29 cellular contexts compared by ENCODE assay signal in genomic region chr18:57794951-57795728, GRCh38. TPM values are rescaled to one million over a fixed set of nuclear protein-coding genes. Genes with fewer than 3 reads are reported as not detected.
DNase-seq lines count a peak whose midpoint lies in the region; ATAC-seq, FAIRE-seq and TF ChIP-seq lines count a peak whose summit lies in the region.
"Had no signal": no experiment of that assay in that cellular context is flagged by ENCODE, and none has a peak within 500 bp of the region (broad histone marks: within the 10 kb centered on the region; RNA-seq: fewer than 3 reads in every experiment).

No MANE protein-coding gene starts in this region.

- H3K79me2 ChIP-seq in Karpas-422 (ENCODE audit: low read length): no peaks in the 10 kb centered on the region

- no peak overlapping the region for H3K4me3 Mint-ChIP-seq in progenitor cell of endocrine pancreas (ENCODE audit: low read depth)
- no peak overlapping the region for H3K4me3 Mint-ChIP-seq in activated CD8-positive, alpha-beta T cell treated with anti-CD3 and anti-CD28 coated beads for 36 hours
- H3K4me3 Mint-ChIP-seq: activated CD4-positive, alpha-beta memory T cell treated with anti-CD3 and anti-CD28 coated beads for 36 hours; activated naive CD8-positive, alpha-beta T cell treated with anti-CD3 and anti-CD28 coated beads, Interleukin-2, amount 50 U/mL, for 24 hours; B cell; CD8-positive, alpha-beta T cell; H9; stimulated activated effector memory CD8-positive, alpha-beta T cell treated with anti-CD3 and anti-CD28 coated beads, Interleukin-12 subunit alpha, Interleukin-12 subunit beta, amount 100 ng/mL, for 72 hours; T-helper 1 cell treated with Interleukin-12 subunit alpha and Interleukin-12 subunit beta and Interleukin-4 antibody, amounts not matched to agents 30 μg/mL and 1 μg/mL, for 36 hours had no signal

- H3K9ac ChIP-seq in Karpas-422 (ENCODE audit: low read length) (no peak overlapping the region), colonic mucosa (ENCODE audit: low read depth in 2 of 2, low read length in 2 of 2) (peak overlapping the region in 1 of 2 donors; percentile 31)

- no peaks in the 10 kb centered on the region for H3K9me2 ChIP-seq in Karpas-422 (replicated peaks; ENCODE audit: insufficient read depth, low read length)

- H4K20me1 ChIP-seq in Karpas-422 (ENCODE audit: insufficient read depth, low read depth, low read length): no peaks in the 10 kb centered on the region

- POLR2A ChIA-PET in activated CD8-positive, alpha-beta T cell treated with anti-CD3 and anti-CD28 coated beads for 36 hours (lab: Charles Lee): no interaction called here

- H3K9me3 ChIP-seq in Karpas-422 (ENCODE audit: low read length): no peaks in the 10 kb centered on the region
- no peaks in the 10 kb centered on the region for H3K9me3 ChIP-seq in colonic mucosa
- H3K9me3 ChIP-seq: gastroesophageal sphincter, left lung, upper lobe of right lung had no signal

- H3K36me3 Mint-ChIP-seq in progenitor cell of endocrine pancreas (ENCODE audit: insufficient read depth): peaks cover 2% of the 10 kb centered on the region
- H3K36me3 Mint-ChIP-seq in activated CD8-positive, alpha-beta T cell treated with anti-CD3 and anti-CD28 coated beads for 36 hours (ENCODE audit: low read depth): no peaks in the 10 kb centered on the region
- H3K36me3 Mint-ChIP-seq: activated CD4-positive, alpha-beta memory T cell treated with anti-CD3 and anti-CD28 coated beads for 36 hours; CD8-positive, alpha-beta T cell; stimulated activated effector memory CD8-positive, alpha-beta T cell treated with anti-CD3 and anti-CD28 coated beads, Interleukin-12 subunit alpha, Interleukin-12 subunit beta, amount 100 ng/mL, for 72 hours had no signal

- peak overlapping the region; percentile 62 for H3K27ac Mint-ChIP-seq in progenitor cell of endocrine pancreas
- H3K27ac Mint-ChIP-seq in activated CD8-positive, alpha-beta T cell treated with anti-CD3 and anti-CD28 coated beads for 36 hours: no peak overlapping the region
- H3K27ac Mint-ChIP-seq: activated CD4-positive, alpha-beta memory T cell treated with anti-CD3 and anti-CD28 coated beads for 36 hours; activated naive CD8-positive, alpha-beta T cell treated with anti-CD3 and anti-CD28 coated beads, Interleukin-2, amount 50 U/mL, for 24 hours; B cell; CD8-positive, alpha-beta T cell; stimulated activated effector memory CD8-positive, alpha-beta T cell treated with anti-CD3 and anti-CD28 coated beads, Interleukin-12 subunit alpha, Interleukin-12 subunit beta, amount 100 ng/mL, for 72 hours; T-helper 1 cell treated with Interleukin-12 subunit alpha and Interleukin-12 subunit beta and Interleukin-4 antibody, amounts not matched to agents 30 μg/mL and 1 μg/mL, for 36 hours had no signal

- H3K9me3 Mint-ChIP-seq in progenitor cell of endocrine pancreas (ENCODE audit: low read depth): no peaks in the 10 kb centered on the region
- H3K9me3 Mint-ChIP-seq in activated CD8-positive, alpha-beta T cell treated with anti-CD3 and anti-CD28 coated beads for 36 hours: peaks cover 3% of the 10 kb centered on the region
- H3K9me3 Mint-ChIP-seq: stimulated activated effector memory CD8-positive, alpha-beta T cell treated with anti-CD3 and anti-CD28 coated beads, Interleukin-12 subunit alpha, Interleukin-12 subunit beta, amount 100 ng/mL, for 72 hours had no signal

- FAIRE-seq in D721Med (lab: Jason Lieb, UNC): peak; percentile 97
- FAIRE-seq: GM12891 had no signal

- intact Hi-C loops in colonic mucosa (cut with DNase I): no loop called here
- intact Hi-C loops in activated CD8-positive, alpha-beta T cell treated with anti-CD3 and anti-CD28 coated beads for 36 hours (cut with micrococcal nuclease): no loop called here

- DNase-seq in D721Med (ENCODE audit: insufficient read length, low spot score) (no peak), Karpas-422 (peak; percentile 25), colonic mucosa (no peak), progenitor cell of endocrine pancreas (ENCODE audit: low spot score, unreplicated experiment) (no peak), GF-D8 (lab: John Stamatoyannopoulos, UW) (no peak), 8988T (no peak)
- no peak for DNase-seq in activated CD8-positive, alpha-beta T cell treated with anti-CD3 and anti-CD28 coated beads for 36 hours
- DNase-seq: ACHN; activated CD4-positive, alpha-beta memory T cell treated with anti-CD3 and anti-CD28 coated beads for 36 hours; activated CD8-positive, alpha-beta memory T cell treated with anti-CD3 and anti-CD28 coated beads, Interleukin-2, amount 50 U/mL, for 4 hours; activated naive CD4-positive, alpha-beta T cell; activated naive CD8-positive, alpha-beta T cell treated with anti-CD3 and anti-CD28 coated beads, Interleukin-2, amount 50 U/mL, for 24 hours; caudate nucleus; CD8-positive, alpha-beta T cell; H9; left lung; mesenchymal stem cell; NCI-H187; NCI-H2171 treated with DMSO at 0.1 percent for 48 hours; NCI-H510A; upper lobe of right lung had no signal

- TF ChIP-seq CTCF in D721Med (IDR thresholded peaks at IDR 0.05; ENCODE audit: insufficient read depth, missing control alignments) (no peak), colonic mucosa (IDR thresholded peaks at IDR 0.05) (no peak), progenitor cell of endocrine pancreas (IDR thresholded peaks at IDR 0.05; ENCODE audit: unreplicated experiment) (no peak)
- TF ChIP-seq CTCF in activated CD8-positive, alpha-beta T cell treated with anti-CD3 and anti-CD28 coated beads for 36 hours (IDR thresholded peaks at IDR 0.05): no peak

- H3K4me2 ChIP-seq in Karpas-422 (ENCODE audit: low read depth, low read length, poor library complexity, severe bottlenecking): no peak overlapping the region

- H3K36me3 ChIP-seq in Karpas-422 (ENCODE audit: insufficient read depth, low read length) (no peaks in the 10 kb centered on the region), colonic mucosa (no peaks in the 10 kb centered on the region)
- H3K36me3 ChIP-seq: gastroesophageal sphincter, left lung, upper lobe of right lung had no signal

- H3K27me3 Mint-ChIP-seq in progenitor cell of endocrine pancreas: no peaks in the 10 kb centered on the region
- peaks cover 30% of the 10 kb centered on the region for H3K27me3 Mint-ChIP-seq in activated CD8-positive, alpha-beta T cell treated with anti-CD3 and anti-CD28 coated beads for 36 hours

- H3K4me3 ChIP-seq in Karpas-422 (ENCODE audit: low read length) (no peak overlapping the region), colonic mucosa (no peak overlapping the region)
- H3K4me3 ChIP-seq: gastroesophageal sphincter, left lung, SK-N-MC, upper lobe of right lung had no signal

- ATAC-seq in activated CD8-positive, alpha-beta T cell treated with anti-CD3 and anti-CD28 coated beads for 36 hours: no peak
- ATAC-seq: activated CD4-positive, CD25-positive, alpha-beta regulatory T cell treated with anti-CD3 and anti-CD28 coated beads, Interleukin-2, amount 50 U/mL, for 24 hours; activated naive CD8-positive, alpha-beta T cell treated with anti-CD3 and anti-CD28 coated beads, Interleukin-2, amount 50 U/mL, for 24 hours; CD8-positive, alpha-beta T cell; gastroesophageal sphincter; left lung; stimulated activated effector memory CD8-positive, alpha-beta T cell treated with anti-CD3 and anti-CD28 coated beads, Interleukin-12 subunit alpha, Interleukin-12 subunit beta, amount 100 ng/mL, for 72 hours; upper lobe of right lung had no signal

- H3K27me3 ChIP-seq in Karpas-422 (ENCODE audit: low read length) (no peaks in the 10 kb centered on the region), colonic mucosa (no peaks in the 10 kb centered on the region)
- H3K27me3 ChIP-seq: gastroesophageal sphincter, upper lobe of right lung had no signal

- no peak overlapping the region for H3K27ac ChIP-seq in Karpas-422 (ENCODE audit: low read length)
- H3K27ac ChIP-seq in colonic mucosa: peak overlapping the region; percentile 79
- H3K27ac ChIP-seq: left lung, SK-N-MC, upper lobe of right lung had no signal

- H3K4me1 Mint-ChIP-seq in progenitor cell of endocrine pancreas (ENCODE audit: low read depth): peaks cover 58% of the 10 kb centered on the region
- peaks cover 8% of the 10 kb centered on the region for H3K4me1 Mint-ChIP-seq in activated CD8-positive, alpha-beta T cell treated with anti-CD3 and anti-CD28 coated beads for 36 hours (ENCODE audit: low read depth)
- H3K4me1 Mint-ChIP-seq: B cell; stimulated activated effector memory CD8-positive, alpha-beta T cell treated with anti-CD3 and anti-CD28 coated beads, Interleukin-12 subunit alpha, Interleukin-12 subunit beta, amount 100 ng/mL, for 72 hours had no signal

- H2AFZ ChIP-seq in Karpas-422 (ENCODE audit: low read length): no peak overlapping the region

- H3K4me1 ChIP-seq in Karpas-422 (ENCODE audit: low read length): no peaks in the 10 kb centered on the region
- H3K4me1 ChIP-seq in colonic mucosa: peaks cover 4% of the 10 kb centered on the region

- CTCF ChIA-PET in activated CD8-positive, alpha-beta T cell treated with anti-CD3 and anti-CD28 coated beads for 36 hours (lab: Charles Lee): no interaction called here

RNA-seq across cellular contexts. Expression of gene ATP8B1, which starts 8.0 kb away (rescaled TPM):
- not detected in 2 replicates for total RNA-seq in Karpas-422 (2014; rRNA removed; shearing (Covaris generic); ENCODE audit: low replicate concordance)
- 100 to 1,000 TPM; 263 to 359 TPM for total RNA-seq in colonic mucosa
- 21.7 and 21.9 TPM in 2 replicates for total RNA-seq in progenitor cell of endocrine pancreas
- under 1 TPM; 0.18 to 0.38 TPM for total RNA-seq in activated CD8-positive, alpha-beta T cell treated with anti-CD3 and anti-CD28 coated beads for 36 hours
- total RNA-seq: activated CD4-positive, alpha-beta memory T cell treated with anti-CD3 and anti-CD28 coated beads for 36 hours; CD8-positive, alpha-beta T cell; OCI-LY7 had no signal

Comparison
In these comparisons a context has a peak if more than half of its experiments do, and no peak if none do; other contexts are left out.
1. RNA of gene ATP8B1, which starts 8.0 kb away (total RNA-seq): 263 to 359 TPM in colonic mucosa and 21.7 to 21.9 TPM in progenitor cell of endocrine pancreas; 0.18 to 0.38 TPM in activated CD8-positive, alpha-beta T cell treated with anti-CD3 and anti-CD28 coated beads for 36 hours and not detected in Karpas-422; every median in the first group is over 10 times any median in the second.